In the genomic region with DNA sequence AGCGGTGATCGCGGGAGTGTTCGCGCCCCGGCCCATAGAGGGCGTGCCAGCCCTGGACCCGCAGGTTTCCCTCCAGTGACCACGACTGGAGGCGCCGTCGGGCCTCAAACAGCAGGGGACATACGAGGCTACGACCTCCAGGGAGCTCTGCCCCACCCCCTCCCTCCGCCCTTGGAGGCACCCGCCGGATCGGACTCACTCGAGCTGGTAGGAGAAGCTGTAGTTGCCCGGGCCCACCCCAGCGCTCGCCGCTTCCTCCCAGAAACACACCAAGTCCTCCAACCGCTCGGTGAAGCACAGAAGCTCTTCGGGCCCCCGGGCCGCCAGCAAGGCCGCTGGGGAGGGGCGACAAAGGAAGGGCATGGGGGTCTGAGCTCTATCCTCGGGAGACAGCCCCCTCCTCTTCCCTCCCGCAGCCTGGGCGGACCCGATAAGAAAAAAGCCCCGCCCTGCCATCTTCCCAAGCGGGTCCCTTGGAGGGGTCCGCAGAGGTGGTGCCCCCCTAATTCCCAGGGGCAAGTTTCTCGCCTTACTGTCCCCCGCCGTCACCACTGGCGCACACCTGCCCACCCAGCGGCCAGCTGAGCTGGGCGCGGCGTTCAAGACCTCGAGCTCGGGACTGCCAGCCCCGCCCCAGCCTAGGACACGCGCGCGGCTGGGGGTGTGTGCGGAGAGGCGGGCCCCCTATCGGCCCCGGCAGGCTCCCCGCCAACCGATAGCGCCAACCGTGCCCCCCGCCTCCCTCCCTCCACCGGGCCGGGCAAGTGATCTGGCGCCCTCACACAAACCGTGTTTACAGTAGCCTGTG, we compare ENCODE assay signal across 1 cellular context.
TF ChIP-seq lines count a peak whose summit lies in the region.

No MANE protein-coding gene starts in this region.

TF ChIP-seq in WTC11, 78 proteins besides CTCF, POLR2A, EP300 and RAD21 (continued from another document and continues in another):
- TF ChIP-seq JUN (CRISPR knock-in tag; IDR thresholded peaks at IDR 0.05) (no peak), ZBTB43 (CRISPR knock-in tag; IDR thresholded peaks at IDR 0.05) (peak; percentile 73; the same call in 1 of the 2 replicates), SMAD3 (CRISPR knock-in tag; IDR thresholded peaks at IDR 0.05; ENCODE audit: borderline replicate concordance) (no peak), ETV6 (CRISPR knock-in tag; IDR thresholded peaks at IDR 0.05) (no peak), HMGA2 (CRISPR knock-in tag; IDR thresholded peaks at IDR 0.05) (no peak), KAT7 (CRISPR knock-in tag; IDR thresholded peaks at IDR 0.05; ENCODE audit: borderline replicate concordance) (no peak), USF1 (CRISPR knock-in tag; IDR thresholded peaks at IDR 0.05) (no peak), ZNF396 (CRISPR knock-in tag; IDR thresholded peaks at IDR 0.05; ENCODE audit: borderline replicate concordance) (peak; percentile 82; the same call in 1 of the 2 replicates), MAX (CRISPR knock-in tag; IDR thresholded peaks at IDR 0.05) (peak; percentile 50), FOXJ3 (CRISPR knock-in tag; IDR thresholded peaks at IDR 0.05; ENCODE audit: borderline replicate concordance) (no peak), TP53 (CRISPR knock-in tag; IDR thresholded peaks at IDR 0.05) (no peak), ZNF121 (CRISPR knock-in tag; IDR thresholded peaks at IDR 0.05) (no peak), SOX15 (CRISPR knock-in tag; IDR thresholded peaks at IDR 0.05) (no peak), CREB1 (CRISPR knock-in tag; IDR thresholded peaks at IDR 0.05) (no peak), PREB (CRISPR knock-in tag; IDR thresholded peaks at IDR 0.05; ENCODE audit: borderline replicate concordance) (no peak), NR3C1 (CRISPR knock-in tag; conservative IDR thresholded peaks at IDR 0.05; ENCODE audit: low read depth) (no peak), IRF2 (CRISPR knock-in tag; IDR thresholded peaks at IDR 0.05; ENCODE audit: borderline replicate concordance, low read depth) (no peak), ZNF232 (CRISPR knock-in tag; IDR thresholded peaks at IDR 0.05) (no peak), JAZF1 (CRISPR knock-in tag; IDR thresholded peaks at IDR 0.05) (no peak), FOXK1 (CRISPR knock-in tag; IDR thresholded peaks at IDR 0.05) (peak; percentile 18; the same call in 1 of the 2 replicates), RORB (CRISPR knock-in tag; IDR thresholded peaks at IDR 0.05) (no peak), ATF3 (CRISPR knock-in tag; conservative IDR thresholded peaks at IDR 0.05) (no peak), MYBL2 (CRISPR knock-in tag; IDR thresholded peaks at IDR 0.05) (0 out of 2 replicates have a peak, but pooled peaks have one; percentile 58), ZNF671 (CRISPR knock-in tag; IDR thresholded peaks at IDR 0.05) (no peak), AFF4 (CRISPR knock-in tag; IDR thresholded peaks at IDR 0.05; ENCODE audit: borderline replicate concordance) (no peak), GRHL2 (CRISPR knock-in tag; IDR thresholded peaks at IDR 0.05; ENCODE audit: insufficient replicate concordance, severe bottlenecking) (no peak), RELA (CRISPR knock-in tag; IDR thresholded peaks at IDR 0.05; ENCODE audit: borderline replicate concordance) (no peak)
- TF ChIP-seq, protein P1, sequence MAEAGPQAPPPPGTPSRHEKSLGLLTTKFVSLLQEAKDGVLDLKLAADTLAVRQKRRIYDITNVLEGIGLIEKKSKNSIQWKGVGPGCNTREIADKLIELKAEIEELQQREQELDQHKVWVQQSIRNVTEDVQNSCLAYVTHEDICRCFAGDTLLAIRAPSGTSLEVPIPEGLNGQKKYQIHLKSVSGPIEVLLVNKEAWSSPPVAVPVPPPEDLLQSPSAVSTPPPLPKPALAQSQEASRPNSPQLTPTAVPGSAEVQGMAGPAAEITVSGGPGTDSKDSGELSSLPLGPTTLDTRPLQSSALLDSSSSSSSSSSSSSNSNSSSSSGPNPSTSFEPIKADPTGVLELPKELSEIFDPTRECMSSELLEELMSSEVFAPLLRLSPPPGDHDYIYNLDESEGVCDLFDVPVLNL (CRISPR knock-in tag; IDR thresholded peaks at IDR 0.05; ENCODE audit: borderline replicate concordance, low read depth) = peak; percentile 59; the same call in 1 of the 2 replicates
- TF ChIP-seq, protein P2, sequence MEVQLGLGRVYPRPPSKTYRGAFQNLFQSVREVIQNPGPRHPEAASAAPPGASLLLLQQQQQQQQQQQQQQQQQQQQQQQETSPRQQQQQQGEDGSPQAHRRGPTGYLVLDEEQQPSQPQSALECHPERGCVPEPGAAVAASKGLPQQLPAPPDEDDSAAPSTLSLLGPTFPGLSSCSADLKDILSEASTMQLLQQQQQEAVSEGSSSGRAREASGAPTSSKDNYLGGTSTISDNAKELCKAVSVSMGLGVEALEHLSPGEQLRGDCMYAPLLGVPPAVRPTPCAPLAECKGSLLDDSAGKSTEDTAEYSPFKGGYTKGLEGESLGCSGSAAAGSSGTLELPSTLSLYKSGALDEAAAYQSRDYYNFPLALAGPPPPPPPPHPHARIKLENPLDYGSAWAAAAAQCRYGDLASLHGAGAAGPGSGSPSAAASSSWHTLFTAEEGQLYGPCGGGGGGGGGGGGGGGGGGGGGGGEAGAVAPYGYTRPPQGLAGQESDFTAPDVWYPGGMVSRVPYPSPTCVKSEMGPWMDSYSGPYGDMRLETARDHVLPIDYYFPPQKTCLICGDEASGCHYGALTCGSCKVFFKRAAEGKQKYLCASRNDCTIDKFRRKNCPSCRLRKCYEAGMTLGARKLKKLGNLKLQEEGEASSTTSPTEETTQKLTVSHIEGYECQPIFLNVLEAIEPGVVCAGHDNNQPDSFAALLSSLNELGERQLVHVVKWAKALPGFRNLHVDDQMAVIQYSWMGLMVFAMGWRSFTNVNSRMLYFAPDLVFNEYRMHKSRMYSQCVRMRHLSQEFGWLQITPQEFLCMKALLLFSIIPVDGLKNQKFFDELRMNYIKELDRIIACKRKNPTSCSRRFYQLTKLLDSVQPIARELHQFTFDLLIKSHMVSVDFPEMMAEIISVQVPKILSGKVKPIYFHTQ (CRISPR knock-in tag; IDR thresholded peaks at IDR 0.05) = no peak
- TF ChIP-seq, protein P3, sequence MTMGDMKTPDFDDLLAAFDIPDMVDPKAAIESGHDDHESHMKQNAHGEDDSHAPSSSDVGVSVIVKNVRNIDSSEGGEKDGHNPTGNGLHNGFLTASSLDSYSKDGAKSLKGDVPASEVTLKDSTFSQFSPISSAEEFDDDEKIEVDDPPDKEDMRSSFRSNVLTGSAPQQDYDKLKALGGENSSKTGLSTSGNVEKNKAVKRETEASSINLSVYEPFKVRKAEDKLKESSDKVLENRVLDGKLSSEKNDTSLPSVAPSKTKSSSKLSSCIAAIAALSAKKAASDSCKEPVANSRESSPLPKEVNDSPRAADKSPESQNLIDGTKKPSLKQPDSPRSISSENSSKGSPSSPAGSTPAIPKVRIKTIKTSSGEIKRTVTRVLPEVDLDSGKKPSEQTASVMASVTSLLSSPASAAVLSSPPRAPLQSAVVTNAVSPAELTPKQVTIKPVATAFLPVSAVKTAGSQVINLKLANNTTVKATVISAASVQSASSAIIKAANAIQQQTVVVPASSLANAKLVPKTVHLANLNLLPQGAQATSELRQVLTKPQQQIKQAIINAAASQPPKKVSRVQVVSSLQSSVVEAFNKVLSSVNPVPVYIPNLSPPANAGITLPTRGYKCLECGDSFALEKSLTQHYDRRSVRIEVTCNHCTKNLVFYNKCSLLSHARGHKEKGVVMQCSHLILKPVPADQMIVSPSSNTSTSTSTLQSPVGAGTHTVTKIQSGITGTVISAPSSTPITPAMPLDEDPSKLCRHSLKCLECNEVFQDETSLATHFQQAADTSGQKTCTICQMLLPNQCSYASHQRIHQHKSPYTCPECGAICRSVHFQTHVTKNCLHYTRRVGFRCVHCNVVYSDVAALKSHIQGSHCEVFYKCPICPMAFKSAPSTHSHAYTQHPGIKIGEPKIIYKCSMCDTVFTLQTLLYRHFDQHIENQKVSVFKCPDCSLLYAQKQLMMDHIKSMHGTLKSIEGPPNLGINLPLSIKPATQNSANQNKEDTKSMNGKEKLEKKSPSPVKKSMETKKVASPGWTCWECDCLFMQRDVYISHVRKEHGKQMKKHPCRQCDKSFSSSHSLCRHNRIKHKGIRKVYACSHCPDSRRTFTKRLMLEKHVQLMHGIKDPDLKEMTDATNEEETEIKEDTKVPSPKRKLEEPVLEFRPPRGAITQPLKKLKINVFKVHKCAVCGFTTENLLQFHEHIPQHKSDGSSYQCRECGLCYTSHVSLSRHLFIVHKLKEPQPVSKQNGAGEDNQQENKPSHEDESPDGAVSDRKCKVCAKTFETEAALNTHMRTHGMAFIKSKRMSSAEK (CRISPR knock-in tag; IDR thresholded peaks at IDR 0.05; ENCODE audit: borderline replicate concordance) = no peak
- TF ChIP-seq, protein P4, sequence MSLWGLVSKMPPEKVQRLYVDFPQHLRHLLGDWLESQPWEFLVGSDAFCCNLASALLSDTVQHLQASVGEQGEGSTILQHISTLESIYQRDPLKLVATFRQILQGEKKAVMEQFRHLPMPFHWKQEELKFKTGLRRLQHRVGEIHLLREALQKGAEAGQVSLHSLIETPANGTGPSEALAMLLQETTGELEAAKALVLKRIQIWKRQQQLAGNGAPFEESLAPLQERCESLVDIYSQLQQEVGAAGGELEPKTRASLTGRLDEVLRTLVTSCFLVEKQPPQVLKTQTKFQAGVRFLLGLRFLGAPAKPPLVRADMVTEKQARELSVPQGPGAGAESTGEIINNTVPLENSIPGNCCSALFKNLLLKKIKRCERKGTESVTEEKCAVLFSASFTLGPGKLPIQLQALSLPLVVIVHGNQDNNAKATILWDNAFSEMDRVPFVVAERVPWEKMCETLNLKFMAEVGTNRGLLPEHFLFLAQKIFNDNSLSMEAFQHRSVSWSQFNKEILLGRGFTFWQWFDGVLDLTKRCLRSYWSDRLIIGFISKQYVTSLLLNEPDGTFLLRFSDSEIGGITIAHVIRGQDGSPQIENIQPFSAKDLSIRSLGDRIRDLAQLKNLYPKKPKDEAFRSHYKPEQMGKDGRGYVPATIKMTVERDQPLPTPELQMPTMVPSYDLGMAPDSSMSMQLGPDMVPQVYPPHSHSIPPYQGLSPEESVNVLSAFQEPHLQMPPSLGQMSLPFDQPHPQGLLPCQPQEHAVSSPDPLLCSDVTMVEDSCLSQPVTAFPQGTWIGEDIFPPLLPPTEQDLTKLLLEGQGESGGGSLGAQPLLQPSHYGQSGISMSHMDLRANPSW (CRISPR knock-in tag; conservative IDR thresholded peaks at IDR 0.05; ENCODE audit: low read depth) = no peak
